Comparison of ENCODE assay signal across 26 cellular contexts in the genomic region with DNA sequence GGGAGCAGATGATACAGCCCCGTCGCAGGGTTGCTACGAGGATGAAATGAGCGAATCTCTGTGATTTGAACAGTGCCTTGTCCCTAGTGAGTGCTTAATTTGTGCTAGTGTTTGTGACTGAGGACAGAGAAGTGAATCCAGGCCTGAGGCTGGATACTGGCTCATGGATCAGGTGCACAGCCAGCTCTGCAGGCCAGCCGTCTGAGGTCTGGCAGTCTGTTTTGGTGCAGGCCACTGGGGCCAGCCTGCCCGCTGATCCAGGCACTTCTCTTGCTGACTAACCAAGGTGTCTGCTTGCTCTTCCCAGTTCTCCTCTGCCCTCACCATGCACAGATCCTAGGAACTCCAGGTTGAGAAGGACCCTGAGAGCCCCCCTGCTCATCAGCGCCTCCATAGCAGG.
"Had no signal": no experiment of that assay in that cellular context is flagged by ENCODE, and none has a peak within 500 bp of the region (broad histone marks: within the 10 kb centered on the region; RNA-seq: fewer than 3 reads in every experiment).

No MANE protein-coding gene starts in this region.

- H3K4me1 Mint-ChIP-seq: stimulated activated naive B cell treated with anti-CD40 and anti-IgM and Interleukin-4, amounts not matched to agents 10 μg/mL and 1 μg/mL and 100 μg/mL, for 72 hours had no signal

- ATAC-seq: pancreas; stimulated activated naive B cell treated with anti-CD40 and anti-IgM and Interleukin-4, amounts not matched to agents 10 μg/mL and 1 μg/mL and 100 μg/mL, for 72 hours; T-cell had no signal

- H3K4me3 Mint-ChIP-seq: activated naive CD4-positive, alpha-beta T cell treated with anti-CD3 and anti-CD28 coated beads, Interleukin-2, amount 10 ng/mL, durations not matched to agents 7 days and 5 days; activated naive CD8-positive, alpha-beta T cell treated with anti-CD3 and anti-CD28 coated beads, Interleukin-2, amount 10 ng/mL, durations not matched to agents 7 days and 5 days; nephron progenitor cell; stimulated activated naive B cell treated with anti-CD40 and anti-IgM and Interleukin-4, amounts not matched to agents 10 μg/mL and 1 μg/mL and 100 μg/mL, for 72 hours; T-cell had no signal

- H3K4me1 ChIP-seq: ascending aorta, left ventricle myocardium inferior, pancreas, prostate gland, suprapubic skin, tibial artery, upper lobe of right lung had no signal

- DNase-seq: activated CD4-positive, alpha-beta T cell treated with anti-CD3 and anti-CD28 coated beads for 4 hours; activated CD4-positive, alpha-beta T cell treated with anti-CD3 and anti-CD28 coated beads, Interleukin-2, amount 50 U/mL, for 4 hours; activated effector memory CD4-positive, alpha-beta T cell treated with anti-CD3 and anti-CD28 coated beads, Interleukin-2, amount 50 U/mL, for 16 hours; activated naive CD4-positive, alpha-beta T cell treated with anti-CD3 and anti-CD28 coated beads, Interleukin-2, amount 10 ng/mL, durations not matched to agents 7 days and 5 days; activated naive CD8-positive, alpha-beta T cell treated with anti-CD3 and anti-CD28 coated beads, Interleukin-2, amount 10 ng/mL, durations not matched to agents 7 days and 5 days; activated T-cell treated with anti-CD3 and anti-CD28 coated beads for 4 hours; brain microvascular endothelial cell; dermis blood vessel endothelial cell; effector CD4-positive, alpha-beta T cell; left ventricle myocardium inferior; mesendoderm; nephron progenitor cell; nucleus accumbens; pancreas; stimulated activated CD4-positive, alpha-beta T cell treated with anti-CD3 and anti-CD28 coated beads, Interleukin-15, amount 100 ng/mL, for 24 hours; stimulated activated CD4-positive, alpha-beta T cell treated with anti-CD3 and anti-CD28 coated beads, Interleukin-2, amount 100 ng/mL, for 24 hours; stimulated activated naive B cell treated with anti-CD40 and anti-IgM and Interleukin-4, amounts not matched to agents 10 μg/mL and 1 μg/mL and 100 μg/mL, for 72 hours; T-cell; tibial artery; upper lobe of right lung had no signal

- H3K27me3 ChIP-seq: ascending aorta, brain microvascular endothelial cell, pancreas, suprapubic skin, upper lobe of right lung had no signal

- H3K27ac Mint-ChIP-seq: activated naive CD4-positive, alpha-beta T cell treated with anti-CD3 and anti-CD28 coated beads, Interleukin-2, amount 10 ng/mL, durations not matched to agents 7 days and 5 days; activated naive CD8-positive, alpha-beta T cell treated with anti-CD3 and anti-CD28 coated beads, Interleukin-2, amount 10 ng/mL, durations not matched to agents 7 days and 5 days; stimulated activated naive B cell treated with anti-CD40 and anti-IgM and Interleukin-4, amounts not matched to agents 10 μg/mL and 1 μg/mL and 100 μg/mL, for 72 hours; T-cell had no signal

- H3K27me3 Mint-ChIP-seq: activated naive CD8-positive, alpha-beta T cell treated with anti-CD3 and anti-CD28 coated beads, Interleukin-2, amount 10 ng/mL, durations not matched to agents 7 days and 5 days; stimulated activated naive B cell treated with anti-CD40 and anti-IgM and Interleukin-4, amounts not matched to agents 10 μg/mL and 1 μg/mL and 100 μg/mL, for 72 hours; T-cell had no signal

- H3K9me3 Mint-ChIP-seq: nephron progenitor cell, T-cell had no signal

- H3K36me3 Mint-ChIP-seq: activated naive CD4-positive, alpha-beta T cell treated with anti-CD3 and anti-CD28 coated beads, Interleukin-2, amount 10 ng/mL, durations not matched to agents 7 days and 5 days; stimulated activated naive B cell treated with anti-CD40 and anti-IgM and Interleukin-4, amounts not matched to agents 10 μg/mL and 1 μg/mL and 100 μg/mL, for 72 hours; T-cell had no signal

- H3K4me3 ChIP-seq: ascending aorta, left ventricle myocardium inferior, lung, pancreas, prostate gland, suprapubic skin, tibial artery, upper lobe of right lung had no signal

- H3K9me3 ChIP-seq: ascending aorta, left ventricle myocardium inferior, pancreas, prostate gland, suprapubic skin, tibial artery, upper lobe of right lung had no signal

- H3K27ac ChIP-seq: ascending aorta, brain microvascular endothelial cell, epithelial cell of prostate, left ventricle myocardium inferior, pancreas, prostate gland, suprapubic skin, tibial artery, upper lobe of right lung, VCaP had no signal

- H3K36me3 ChIP-seq: ascending aorta, brain microvascular endothelial cell, left ventricle myocardium inferior, pancreas, prostate gland, suprapubic skin, tibial artery, upper lobe of right lung had no signal
